1 cellular context compared by ENCODE assay signal in the genomic region with DNA sequence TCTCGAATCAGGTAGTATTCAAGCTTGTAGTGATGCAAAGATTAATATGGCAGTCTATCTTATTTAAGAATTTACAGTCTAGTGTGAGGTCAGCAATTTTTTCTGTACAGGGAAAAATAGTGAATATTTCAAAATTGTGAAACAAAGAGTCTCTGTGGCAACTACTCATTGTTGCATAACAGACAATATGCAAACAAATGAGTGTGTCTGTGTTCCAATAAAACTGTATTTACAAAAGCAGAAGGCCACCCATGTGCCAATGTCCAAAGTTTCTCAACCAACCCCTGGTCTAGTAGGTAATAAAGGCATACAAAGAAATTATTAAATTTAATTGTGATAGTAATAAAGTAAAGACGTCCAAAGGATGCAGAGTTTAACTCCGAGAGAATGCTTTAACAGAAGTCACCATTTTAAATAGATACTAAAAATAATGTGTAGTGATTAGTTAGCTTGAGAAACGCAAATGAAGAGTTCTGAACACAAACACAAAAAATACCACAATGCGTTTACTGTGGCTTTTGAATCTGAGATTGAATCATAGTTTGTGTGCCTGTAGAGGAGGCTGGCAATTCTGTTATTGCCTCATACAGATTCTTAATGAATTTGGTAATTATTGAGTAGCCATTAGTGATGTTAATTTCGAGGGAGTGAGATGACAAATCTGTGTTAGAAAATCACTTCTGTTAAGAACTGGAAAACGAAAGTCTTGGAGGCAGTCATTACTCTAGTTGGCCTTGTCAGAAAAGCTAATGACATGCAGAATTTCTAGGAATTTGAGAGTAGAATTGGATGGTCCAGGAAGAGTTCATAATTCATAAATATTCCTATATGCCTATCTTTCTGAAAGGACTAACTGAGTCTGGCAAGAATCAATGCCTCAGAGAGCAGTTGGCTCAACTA.
TF ChIP-seq lines count a peak whose summit lies in the region.

No MANE protein-coding gene starts in this region.

TF ChIP-seq in HepG2, 621 proteins besides CTCF, POLR2A, EP300 and RAD21 (continued from another document and continues in another):
- TF ChIP-seq, protein P1, sequence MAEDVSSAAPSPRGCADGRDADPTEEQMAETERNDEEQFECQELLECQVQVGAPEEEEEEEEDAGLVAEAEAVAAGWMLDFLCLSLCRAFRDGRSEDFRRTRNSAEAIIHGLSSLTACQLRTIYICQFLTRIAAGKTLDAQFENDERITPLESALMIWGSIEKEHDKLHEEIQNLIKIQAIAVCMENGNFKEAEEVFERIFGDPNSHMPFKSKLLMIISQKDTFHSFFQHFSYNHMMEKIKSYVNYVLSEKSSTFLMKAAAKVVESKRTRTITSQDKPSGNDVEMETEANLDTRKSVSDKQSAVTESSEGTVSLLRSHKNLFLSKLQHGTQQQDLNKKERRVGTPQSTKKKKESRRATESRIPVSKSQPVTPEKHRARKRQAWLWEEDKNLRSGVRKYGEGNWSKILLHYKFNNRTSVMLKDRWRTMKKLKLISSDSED (CRISPR knock-in tag; IDR thresholded peaks at IDR 0.05): no peak
- TF ChIP-seq, protein P2, sequence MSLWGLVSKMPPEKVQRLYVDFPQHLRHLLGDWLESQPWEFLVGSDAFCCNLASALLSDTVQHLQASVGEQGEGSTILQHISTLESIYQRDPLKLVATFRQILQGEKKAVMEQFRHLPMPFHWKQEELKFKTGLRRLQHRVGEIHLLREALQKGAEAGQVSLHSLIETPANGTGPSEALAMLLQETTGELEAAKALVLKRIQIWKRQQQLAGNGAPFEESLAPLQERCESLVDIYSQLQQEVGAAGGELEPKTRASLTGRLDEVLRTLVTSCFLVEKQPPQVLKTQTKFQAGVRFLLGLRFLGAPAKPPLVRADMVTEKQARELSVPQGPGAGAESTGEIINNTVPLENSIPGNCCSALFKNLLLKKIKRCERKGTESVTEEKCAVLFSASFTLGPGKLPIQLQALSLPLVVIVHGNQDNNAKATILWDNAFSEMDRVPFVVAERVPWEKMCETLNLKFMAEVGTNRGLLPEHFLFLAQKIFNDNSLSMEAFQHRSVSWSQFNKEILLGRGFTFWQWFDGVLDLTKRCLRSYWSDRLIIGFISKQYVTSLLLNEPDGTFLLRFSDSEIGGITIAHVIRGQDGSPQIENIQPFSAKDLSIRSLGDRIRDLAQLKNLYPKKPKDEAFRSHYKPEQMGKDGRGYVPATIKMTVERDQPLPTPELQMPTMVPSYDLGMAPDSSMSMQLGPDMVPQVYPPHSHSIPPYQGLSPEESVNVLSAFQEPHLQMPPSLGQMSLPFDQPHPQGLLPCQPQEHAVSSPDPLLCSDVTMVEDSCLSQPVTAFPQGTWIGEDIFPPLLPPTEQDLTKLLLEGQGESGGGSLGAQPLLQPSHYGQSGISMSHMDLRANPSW (CRISPR knock-in tag; IDR thresholded peaks at IDR 0.05; ENCODE audit: borderline replicate concordance): 0 out of 2 replicates have a peak, but pooled peaks have one; percentile 38
- TF ChIP-seq HOXA7 (CRISPR knock-in tag; IDR thresholded peaks at IDR 0.05): no peak
- TF ChIP-seq, protein P3, sequence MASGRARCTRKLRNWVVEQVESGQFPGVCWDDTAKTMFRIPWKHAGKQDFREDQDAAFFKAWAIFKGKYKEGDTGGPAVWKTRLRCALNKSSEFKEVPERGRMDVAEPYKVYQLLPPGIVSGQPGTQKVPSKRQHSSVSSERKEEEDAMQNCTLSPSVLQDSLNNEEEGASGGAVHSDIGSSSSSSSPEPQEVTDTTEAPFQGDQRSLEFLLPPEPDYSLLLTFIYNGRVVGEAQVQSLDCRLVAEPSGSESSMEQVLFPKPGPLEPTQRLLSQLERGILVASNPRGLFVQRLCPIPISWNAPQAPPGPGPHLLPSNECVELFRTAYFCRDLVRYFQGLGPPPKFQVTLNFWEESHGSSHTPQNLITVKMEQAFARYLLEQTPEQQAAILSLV (CRISPR knock-in tag; IDR thresholded peaks at IDR 0.05; ENCODE audit: borderline replicate concordance): no peak
- no peak for TF ChIP-seq GMEB2 (CRISPR knock-in tag; IDR thresholded peaks at IDR 0.05; ENCODE audit: low read depth)
- 0 out of 2 replicates have a peak, but pooled peaks have one; percentile 56 for TF ChIP-seq KDM4B (CRISPR knock-in tag; IDR thresholded peaks at IDR 0.05)
- peak; percentile 93; the same call in 1 of the 2 replicates for TF ChIP-seq EHMT2 (IDR thresholded peaks at IDR 0.05; ENCODE audit: borderline replicate concordance, low read depth, low read length)
- no peak for TF ChIP-seq ZBTB7A (CRISPR knock-in tag; IDR thresholded peaks at IDR 0.05)
- TF ChIP-seq TCF7L2 (IDR thresholded peaks at IDR 0.05; ENCODE audit: low read depth, low read length): no peak
- TF ChIP-seq USF2 (IDR thresholded peaks at IDR 0.05; ENCODE audit: low read depth, low read length): no peak
- no peak for TF ChIP-seq USF2 (CRISPR knock-in tag; IDR thresholded peaks at IDR 0.05; ENCODE audit: borderline replicate concordance)
- no peak for TF ChIP-seq ZBTB21 (CRISPR knock-in tag; IDR thresholded peaks at IDR 0.05)
- no peak; the same call in 1 of the 2 replicates for TF ChIP-seq AHR (CRISPR knock-in tag; IDR thresholded peaks at IDR 0.05)
- TF ChIP-seq PRPF4 (IDR thresholded peaks at IDR 0.05; ENCODE audit: low read depth, low read length, poor library complexity, severe bottlenecking): no peak
- TF ChIP-seq SIX1 (CRISPR knock-in tag; IDR thresholded peaks at IDR 0.05; ENCODE audit: borderline replicate concordance): peak; percentile 32; the same call in 1 of the 2 replicates
- TF ChIP-seq CREM (IDR thresholded peaks at IDR 0.05): peak; percentile 66
- no peak for TF ChIP-seq CREM (CRISPR knock-in tag; IDR thresholded peaks at IDR 0.05)
- TF ChIP-seq ATF7 (IDR thresholded peaks at IDR 0.05): peak; percentile 41; the same call in 1 of the 2 replicates
- no peak for TF ChIP-seq ATF7 (CRISPR knock-in tag; IDR thresholded peaks at IDR 0.05)
- TF ChIP-seq ZNF407 (CRISPR knock-in tag; IDR thresholded peaks at IDR 0.05; ENCODE audit: not compliant biosample characterization): no peak
- TF ChIP-seq FOXP1 (IDR thresholded peaks at IDR 0.05): peak; percentile 72
- TF ChIP-seq FOXP1 (CRISPR knock-in tag; IDR thresholded peaks at IDR 0.05): peak; percentile 87
- peak; percentile 78; the same call in 1 of the 2 replicates for TF ChIP-seq MIER3 (CRISPR knock-in tag; IDR thresholded peaks at IDR 0.05; ENCODE audit: borderline replicate concordance)
- TF ChIP-seq ZNF552 (CRISPR knock-in tag; IDR thresholded peaks at IDR 0.05; ENCODE audit: borderline replicate concordance): no peak
- TF ChIP-seq MYNN (CRISPR knock-in tag; IDR thresholded peaks at IDR 0.05; ENCODE audit: low read depth): no peak
- TF ChIP-seq SIX4 (CRISPR knock-in tag; IDR thresholded peaks at IDR 0.05): peak; percentile 31; the same call in 1 of the 2 replicates
- peak; percentile 97 for TF ChIP-seq FOXA3 (CRISPR knock-in tag; IDR thresholded peaks at IDR 0.05)
- TF ChIP-seq ZSCAN9 (CRISPR knock-in tag; IDR thresholded peaks at IDR 0.05; ENCODE audit: borderline replicate concordance): peak; percentile 91
- TF ChIP-seq ZGPAT (CRISPR knock-in tag; IDR thresholded peaks at IDR 0.05): peak; percentile 89
- TF ChIP-seq SNRNP70 (IDR thresholded peaks at IDR 0.05; ENCODE audit: low read depth, low read length): no peak
- TF ChIP-seq CHD4 (IDR thresholded peaks at IDR 0.05; ENCODE audit: borderline replicate concordance, low read length): no peak
- no peak for TF ChIP-seq ZNF205 (CRISPR knock-in tag; IDR thresholded peaks at IDR 0.05)
- peak; percentile 94 for TF ChIP-seq NCOR1 (IDR thresholded peaks at IDR 0.05; ENCODE audit: borderline replicate concordance, low read length)
- TF ChIP-seq, protein P4, sequence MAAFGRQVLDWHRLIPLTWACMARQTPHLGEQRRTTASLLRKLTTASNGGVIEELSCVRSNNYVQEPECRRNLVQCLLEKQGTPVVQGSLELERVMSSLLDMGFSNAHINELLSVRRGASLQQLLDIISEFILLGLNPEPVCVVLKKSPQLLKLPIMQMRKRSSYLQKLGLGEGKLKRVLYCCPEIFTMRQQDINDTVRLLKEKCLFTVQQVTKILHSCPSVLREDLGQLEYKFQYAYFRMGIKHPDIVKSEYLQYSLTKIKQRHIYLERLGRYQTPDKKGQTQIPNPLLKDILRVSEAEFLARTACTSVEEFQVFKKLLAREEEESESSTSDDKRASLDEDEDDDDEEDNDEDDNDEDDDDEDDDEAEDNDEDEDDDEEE (CRISPR knock-in tag; IDR thresholded peaks at IDR 0.05): no peak
- peak; percentile 83 for TF ChIP-seq RCOR2 (CRISPR knock-in tag; IDR thresholded peaks at IDR 0.05)
